In genomic region chr3:44932986-44933944, GRCh38 we compare ENCODE assay signal across 1 cellular context.
TF ChIP-seq lines count a peak whose summit lies in the region.

No MANE protein-coding gene starts in this region.

TF ChIP-seq in H1, 55 proteins besides CTCF, POLR2A, EP300 and RAD21:
- TF ChIP-seq SRF (IDR thresholded peaks at IDR 0.05; ENCODE audit: low read depth, low read length) (no peak), CBX5 (IDR thresholded peaks at IDR 0.05; ENCODE audit: low read depth, low read length) (no peak), E2F6 (IDR thresholded peaks at IDR 0.05) (no peak)
